ENCODE assay signal across 8 cellular contexts in genomic region chr9:128124873-128125574, GRCh38. TPM values are rescaled to one million over a fixed set of nuclear protein-coding genes. Genes with fewer than 3 reads are reported as not detected.
DNase-seq lines count a peak whose midpoint lies in the region; ATAC-seq lines count a peak whose summit lies in the region.

No MANE protein-coding gene starts in this region.

- no peaks in the 10 kb centered on the region for H3K27me3 Mint-ChIP-seq in activated naive CD4-positive, alpha-beta T cell treated with anti-CD3 and anti-CD28 coated beads, Interleukin-2, amount 50 U/mL, for 24 hours

- H3K4me3 ChIP-seq in right cardiac atrium (ENCODE audit: low read length) (no peak overlapping the region), skeletal muscle satellite cell (ENCODE audit: low read length) (no peak overlapping the region)

- H3K4me1 ChIP-seq in right cardiac atrium (ENCODE audit: control insufficient read depth, insufficient read depth, low read length) (peaks cover 6% of the 10 kb centered on the region), skeletal muscle satellite cell (ENCODE audit: control insufficient read depth, insufficient read depth, low read length) (peaks cover 15% of the 10 kb centered on the region)

- intact Hi-C loops in right cardiac atrium (cut with DNase I): no loop called here

- peak overlapping the region; percentile 97 for H3K4me2 ChIP-seq in skeletal muscle satellite cell (ENCODE audit: low read length)

- peaks cover 29% of the 10 kb centered on the region for H3K4me1 Mint-ChIP-seq in activated naive CD4-positive, alpha-beta T cell treated with anti-CD3 and anti-CD28 coated beads, Interleukin-2, amount 50 U/mL, for 24 hours

- H3K9ac ChIP-seq in skeletal muscle satellite cell (ENCODE audit: low read depth, low read length): no peak overlapping the region

- H3K27me3 ChIP-seq in right cardiac atrium (ENCODE audit: control insufficient read depth, insufficient read depth) (no peaks in the 10 kb centered on the region), skeletal muscle satellite cell (ENCODE audit: control insufficient read depth, insufficient read depth, low read length) (no peaks in the 10 kb centered on the region)

- no peaks in the 10 kb centered on the region for H3K36me3 Mint-ChIP-seq in activated naive CD4-positive, alpha-beta T cell treated with anti-CD3 and anti-CD28 coated beads, Interleukin-2, amount 50 U/mL, for 24 hours

- peak; percentile 44 for DNase-seq in activated naive CD4-positive, alpha-beta T cell treated with Interleukin-2 at 50 U/mL for 16 hours
- DNase-seq in activated naive CD4-positive, alpha-beta T cell treated with anti-CD3 and anti-CD28 coated beads, Interleukin-2, amount 50 U/mL, for 16 hours: no peak
- DNase-seq in NOMO-1 (lab: John Stamatoyannopoulos, UW; ENCODE audit: unreplicated experiment in 2 of 2): peak; percentile 29 to 43
- peak; percentile 59 to 87 (median 86) for DNase-seq in right cardiac atrium

- ATAC-seq in right cardiac atrium: no peak
- no peak for ATAC-seq in HG03135 (IDR thresholded peaks at IDR 0.05; ENCODE audit: unreplicated experiment)
- ATAC-seq in activated CD4-positive, CD25-positive, alpha-beta regulatory T cell treated with anti-CD3 and anti-CD28 coated beads, Interleukin-2, amount 50 U/mL, for 24 hours: no peak

- H3K9me3 ChIP-seq in right cardiac atrium (ENCODE audit: control insufficient read depth, low read length): no peaks in the 10 kb centered on the region
- H3K9me3 ChIP-seq in skeletal muscle satellite cell (replicated peaks; ENCODE audit: low read length): no peaks in the 10 kb centered on the region

- H3K27ac Mint-ChIP-seq in activated naive CD4-positive, alpha-beta T cell treated with anti-CD3 and anti-CD28 coated beads, Interleukin-2, amount 50 U/mL, for 24 hours: peak overlapping the region; percentile 12

- no peaks in the 10 kb centered on the region for H3K9me3 Mint-ChIP-seq in activated naive CD4-positive, alpha-beta T cell treated with anti-CD3 and anti-CD28 coated beads, Interleukin-2, amount 50 U/mL, for 24 hours

- WGBS in right cardiac atrium: 60% methylated on average over 15 of the region's 15 CpGs

- peak overlapping the region; percentile 85 for H3K4me3 Mint-ChIP-seq in activated naive CD4-positive, alpha-beta T cell treated with anti-CD3 and anti-CD28 coated beads, Interleukin-2, amount 50 U/mL, for 24 hours

- H3K27ac ChIP-seq in right cardiac atrium (ENCODE audit: low read length): no peak overlapping the region

- H3K36me3 ChIP-seq in skeletal muscle satellite cell (ENCODE audit: insufficient read depth, low read length): peaks cover 25% of the 10 kb centered on the region

RNA-seq across cellular contexts. Expression of gene PTGES2, which starts 2.5 kb away (rescaled TPM):
- total RNA-seq in right cardiac atrium: 100 to 1,000 TPM; 122 to 128 (median 126) TPM
- 162 TPM for polyA plus RNA-seq in right cardiac atrium
- total RNA-seq in skeletal muscle satellite cell (2012; rRNA removed): 85.9 and 97.0 TPM in 2 replicates

RNA-seq across cellular contexts. Expression of gene LCN2, which starts 24.2 kb away (rescaled TPM):
- not detected for total RNA-seq in right cardiac atrium
- polyA plus RNA-seq in right cardiac atrium: 0.16 TPM
- total RNA-seq in skeletal muscle satellite cell (2012; rRNA removed): not detected in 2 replicates

RNA-seq across cellular contexts. Expression of gene BBLN, which starts 35.0 kb away (rescaled TPM):
- 10 to 100 TPM; 41.6 to 58.0 (median 49.1) TPM for total RNA-seq in right cardiac atrium
- polyA plus RNA-seq in right cardiac atrium: 138 TPM
- total RNA-seq in skeletal muscle satellite cell (2012; rRNA removed): 35.2 and 41.3 TPM in 2 replicates

RNA-seq across cellular contexts. Expression of gene SLC25A25, which starts 57.0 kb away (rescaled TPM):
- total RNA-seq in right cardiac atrium: 10 to 100 TPM in 1 of 4 donors, 1 to 10 TPM in 3; 6.3 to 16.1 (median 7.0) TPM
- polyA plus RNA-seq in right cardiac atrium: 5.8 TPM
- total RNA-seq in skeletal muscle satellite cell (2012; rRNA removed): 13.9 and 14.4 TPM in 2 replicates

RNA-seq across cellular contexts. Expression of gene NAIF1, which starts 57.9 kb away (rescaled TPM):
- total RNA-seq in right cardiac atrium: 1 to 10 TPM; 6.1 to 8.7 (median 6.4) TPM
- 5.0 TPM for polyA plus RNA-seq in right cardiac atrium
- 5.1 and 9.0 TPM in 2 replicates for total RNA-seq in skeletal muscle satellite cell (2012; rRNA removed)
